9 cellular contexts compared by ENCODE assay signal in genomic region chrX:109830704-109831206, GRCh38.
DNase-seq lines count a peak whose midpoint lies in the region; ATAC-seq, FAIRE-seq and TF ChIP-seq lines count a peak whose summit lies in the region.
"Had no signal": no experiment of that assay in that cellular context is flagged by ENCODE, and none has a peak within 500 bp of the region (broad histone marks: within the 10 kb centered on the region; RNA-seq: fewer than 3 reads in every experiment).

No MANE protein-coding gene starts in this region.

- H3K4me1 Mint-ChIP-seq in HFFc6 (ENCODE audit: low read depth): peaks cover 39% of the 10 kb centered on the region
- no peaks in the 10 kb centered on the region for H3K4me1 Mint-ChIP-seq in natural killer cell

- peaks cover 0 to 11% of the 10 kb centered on the region in 2 donors for H3K4me1 ChIP-seq in left lung
- H3K4me1 ChIP-seq in suprapubic skin: no peaks in the 10 kb centered on the region

- TF ChIP-seq EP300 in suprapubic skin (IDR thresholded peaks at IDR 0.05): no peak

- peak; percentile 85 for FAIRE-seq in GM18507 (lab: Jason Lieb, UNC)

- DNase-seq in GM18507 (ENCODE audit: extremely low spot score, insufficient read length, low read depth) (peak; percentile 11), HFFc6 (no peak), NB4 (ENCODE audit: low read depth) (peak; percentile 72), left lung (no peak), suprapubic skin (ENCODE audit: low spot score in 2 of 2) (no peak), natural killer cell (no peak)
- DNase-seq in activated naive CD4-positive, alpha-beta T cell treated with anti-CD3 and anti-CD28 coated beads, Interleukin-2, amount 50 U/mL, for 72 hours (ENCODE audit: low spot score in 2 of 2): no peak
- DNase-seq in activated naive CD4-positive, alpha-beta T cell (lab: John Stamatoyannopoulos, UW): no peak
- DNase-seq: NCI-H82 had no signal

- TF ChIP-seq POLR2A in NB4 (IDR thresholded peaks at IDR 0.05; ENCODE audit: extremely low read depth, insufficient read length): no peak
- no peak for TF ChIP-seq POLR2A in suprapubic skin (IDR thresholded peaks at IDR 0.05)

- H3K27ac ChIP-seq in left lung: peak overlapping the region in 1 of 2 donors; percentile 67
- H3K27ac ChIP-seq in suprapubic skin: no peak overlapping the region

- H3K9me3 ChIP-seq in left lung: no peaks in the 10 kb centered on the region
- no peaks in the 10 kb centered on the region for H3K9me3 ChIP-seq in suprapubic skin

- WGBS in suprapubic skin: 77% methylated on average over 3 of the region's 3 CpGs

- H3K4me3 Mint-ChIP-seq in HFFc6 (no peak overlapping the region), natural killer cell (no peak overlapping the region)

- H3K27me3 ChIP-seq in left lung (no peaks in the 10 kb centered on the region), suprapubic skin (no peaks in the 10 kb centered on the region)

- no peak overlapping the region for H3K4me3 ChIP-seq in NB4 (ENCODE audit: low read depth, low read length)
- no peak overlapping the region for H3K4me3 ChIP-seq in left lung
- no peak overlapping the region for H3K4me3 ChIP-seq in suprapubic skin

- intact Hi-C loops in left lung (cut with DNase I): no loop called here
- intact Hi-C loops in natural killer cell (cut with micrococcal nuclease): no loop called here

- ATAC-seq in left lung: peak; percentile 49
- no peak for ATAC-seq in natural killer cell
- ATAC-seq in activated naive CD4-positive, alpha-beta T cell treated with anti-CD3 and anti-CD28 coated beads, Interleukin-2, amount 50 U/mL, for 72 hours: no peak

- no peaks in the 10 kb centered on the region for H3K9me3 Mint-ChIP-seq in HFFc6
- no peaks in the 10 kb centered on the region for H3K9me3 Mint-ChIP-seq in natural killer cell
- H3K9me3 Mint-ChIP-seq in activated naive CD4-positive, alpha-beta T cell treated with anti-CD3 and anti-CD28 coated beads, Interleukin-2, amount 50 U/mL, for 72 hours: no peaks in the 10 kb centered on the region

- no peaks in the 10 kb centered on the region for H3K36me3 Mint-ChIP-seq in HFFc6 (ENCODE audit: low read depth)
- no peaks in the 10 kb centered on the region for H3K36me3 Mint-ChIP-seq in natural killer cell
- H3K36me3 Mint-ChIP-seq in activated naive CD4-positive, alpha-beta T cell treated with anti-CD3 and anti-CD28 coated beads, Interleukin-2, amount 50 U/mL, for 72 hours: no peaks in the 10 kb centered on the region

- H3K27me3 Mint-ChIP-seq in HFFc6 (ENCODE audit: insufficient read depth) (no peaks in the 10 kb centered on the region), natural killer cell (ENCODE audit: low read depth in 2 of 2) (peaks cover 5 to 15% of the 10 kb centered on the region in 2 donors)

- TF ChIP-seq CTCF in HFFc6 (IDR thresholded peaks at IDR 0.05): no peak
- TF ChIP-seq CTCF in NB4 (IDR thresholded peaks at IDR 0.05; ENCODE audit: low read depth, low read length): no peak
- no peak for TF ChIP-seq CTCF in left lung (IDR thresholded peaks at IDR 0.05)
- no peak for TF ChIP-seq CTCF in suprapubic skin (IDR thresholded peaks at IDR 0.05)
- TF ChIP-seq CTCF in natural killer cell (IDR thresholded peaks at IDR 0.05): no peak

- H3K27ac Mint-ChIP-seq in HFFc6: peak overlapping the region; percentile 53
- H3K27ac Mint-ChIP-seq in natural killer cell: no peak overlapping the region
- H3K27ac Mint-ChIP-seq in activated naive CD4-positive, alpha-beta T cell treated with anti-CD3 and anti-CD28 coated beads, Interleukin-2, amount 50 U/mL, for 72 hours: no peak overlapping the region

- H3K36me3 ChIP-seq in left lung (no peaks in the 10 kb centered on the region), suprapubic skin (no peaks in the 10 kb centered on the region)

Comparison
In these comparisons a context has a peak if more than half of its experiments do, and no peak if none do; other contexts are left out.
1. DNase-seq: peak in GM18507 (single experiment) and NB4 (single experiment); none in HFFc6 (single experiment), left lung (0 of 2), suprapubic skin (0 of 2), natural killer cell (single experiment), activated naive CD4-positive, alpha-beta T cell treated with anti-CD3 and anti-CD28 coated beads, Interleukin-2, amount 50 U/mL, for 72 hours (0 of 2) and activated naive CD4-positive, alpha-beta T cell (0 of 4).